ENCODE assay signal across 21 cellular contexts in genomic region chr3:28018925-28019718, GRCh38.
"Had no signal": no experiment of that assay in that cellular context is flagged by ENCODE, and none has a peak within 500 bp of the region (broad histone marks: within the 10 kb centered on the region; RNA-seq: fewer than 3 reads in every experiment).

No MANE protein-coding gene starts in this region.

- H3K9me3 ChIP-seq: ovary had no signal

- H3K27ac Mint-ChIP-seq: activated CD4-positive, alpha-beta T cell treated with anti-CD3 and anti-CD28 coated beads, Interleukin-2, amount 10 ng/mL, durations not matched to agents 7 days and 5 days; activated CD8-positive, alpha-beta memory T cell treated with anti-CD3 and anti-CD28 coated beads, Interleukin-2, amount 10 ng/mL, durations not matched to agents 7 days and 5 days; activated CD8-positive, alpha-beta T cell treated with anti-CD3 and anti-CD28 coated beads for 36 hours; activated naive CD8-positive, alpha-beta T cell treated with anti-CD3 and anti-CD28 coated beads for 36 hours; endodermal cell; mesothelial cell of epicardium; stimulated activated naive CD8-positive, alpha-beta T cell treated with anti-CD3 and anti-CD28 coated beads, Interleukin-15, Interleukin-2, amounts not matched to agents 100 ng/mL and 50 ng/mL, for 24 hours; T-helper 17 cell had no signal

- H3K36me3 ChIP-seq: esophagus squamous epithelium, heart left ventricle, ovary, tibial artery had no signal

- H3K27me3 Mint-ChIP-seq: activated CD4-positive, alpha-beta T cell treated with anti-CD3 and anti-CD28 coated beads, Interleukin-2, amount 10 ng/mL, durations not matched to agents 7 days and 5 days; activated CD8-positive, alpha-beta memory T cell treated with anti-CD3 and anti-CD28 coated beads, Interleukin-2, amount 10 ng/mL, durations not matched to agents 7 days and 5 days; activated CD8-positive, alpha-beta T cell treated with anti-CD3 and anti-CD28 coated beads for 36 hours; activated naive CD8-positive, alpha-beta T cell treated with anti-CD3 and anti-CD28 coated beads for 36 hours; naive thymus-derived CD8-positive, alpha-beta T cell; stimulated activated naive CD8-positive, alpha-beta T cell treated with anti-CD3 and anti-CD28 coated beads, Interleukin-15, Interleukin-2, amounts not matched to agents 100 ng/mL and 50 ng/mL, for 24 hours; T-helper 17 cell had no signal

- H3K4me1 ChIP-seq: esophagus squamous epithelium, heart left ventricle, tibial artery had no signal

- H3K4me3 ChIP-seq: coronary artery, esophagus squamous epithelium, heart left ventricle, ovary, tibial artery had no signal

- H3K4me3 Mint-ChIP-seq: activated CD4-positive, alpha-beta T cell treated with anti-CD3 and anti-CD28 coated beads, Interleukin-2, amount 10 ng/mL, durations not matched to agents 7 days and 5 days; activated CD8-positive, alpha-beta memory T cell treated with anti-CD3 and anti-CD28 coated beads, Interleukin-2, amount 10 ng/mL, durations not matched to agents 7 days and 5 days; activated CD8-positive, alpha-beta T cell treated with anti-CD3 and anti-CD28 coated beads for 36 hours; activated naive CD8-positive, alpha-beta T cell treated with anti-CD3 and anti-CD28 coated beads for 36 hours; endodermal cell; mesothelial cell of epicardium; naive thymus-derived CD8-positive, alpha-beta T cell; stimulated activated naive CD8-positive, alpha-beta T cell treated with anti-CD3 and anti-CD28 coated beads, Interleukin-15, Interleukin-2, amounts not matched to agents 100 ng/mL and 50 ng/mL, for 24 hours; T-helper 17 cell had no signal

- H3K4me1 Mint-ChIP-seq: activated CD4-positive, alpha-beta T cell treated with anti-CD3 and anti-CD28 coated beads, Interleukin-2, amount 10 ng/mL, durations not matched to agents 7 days and 5 days; mesothelial cell of epicardium had no signal

- H3K27ac ChIP-seq: coronary artery, esophagus squamous epithelium, heart left ventricle, ovary, tibial artery had no signal

- ATAC-seq: activated CD8-positive, alpha-beta memory T cell treated with anti-CD3 and anti-CD28 coated beads, Interleukin-2, amount 10 ng/mL, durations not matched to agents 7 days and 5 days; heart left ventricle; left ventricle myocardium superior; naive thymus-derived CD8-positive, alpha-beta T cell; right cardiac atrium; T-helper 17 cell had no signal

- DNase-seq: activated CD4-positive, alpha-beta T cell treated with anti-CD3 and anti-CD28 coated beads, Interleukin-2, amount 10 ng/mL, durations not matched to agents 7 days and 5 days; activated CD8-positive, alpha-beta memory T cell treated with anti-CD3 and anti-CD28 coated beads, Interleukin-2, amount 10 ng/mL, durations not matched to agents 7 days and 5 days; activated CD8-positive, alpha-beta T cell treated with anti-CD3 and anti-CD28 coated beads for 36 hours; activated naive CD4-positive, alpha-beta T cell; activated naive CD8-positive, alpha-beta T cell treated with anti-CD3 and anti-CD28 coated beads for 36 hours; activated T-cell treated with anti-CD3 and anti-CD28 coated beads for 4 hours; central memory CD4-positive, alpha-beta T cell; endodermal cell; esophagus squamous epithelium; heart left ventricle; left ventricle myocardium superior; mammary epithelial cell; naive thymus-derived CD8-positive, alpha-beta T cell; ovary; right cardiac atrium; stimulated activated CD4-positive, alpha-beta T cell treated with anti-CD3 and anti-CD28 coated beads, Interleukin-4, amount 100 ng/mL, for 4 hours; T-helper 17 cell; tibial artery had no signal

- H3K27me3 ChIP-seq: esophagus squamous epithelium, heart left ventricle, ovary, tibial artery had no signal
